ENCODE assay signal across 30 cellular contexts in genomic region chr2:171728989-171729951, GRCh38.
"Had no signal": no experiment of that assay in that cellular context is flagged by ENCODE, and none has a peak within 500 bp of the region (broad histone marks: within the 10 kb centered on the region; RNA-seq: fewer than 3 reads in every experiment).

No MANE protein-coding gene starts in this region.

- H3K4me3 ChIP-seq: breast epithelium, left lung, lung, mucosa of descending colon, pancreas, prostate gland, sigmoid colon, smooth muscle cell, stomach, thyroid gland, upper lobe of left lung had no signal

- H3K27me3 Mint-ChIP-seq: activated CD4-positive, alpha-beta T cell treated with anti-CD3 and anti-CD28 coated beads for 36 hours; stimulated activated memory B cell treated with anti-CD40 and anti-IgM and Interleukin-4, amounts not matched to agents 10 μg/mL and 1 μg/mL and 100 μg/mL, for 72 hours had no signal

- H3K4me1 Mint-ChIP-seq: activated CD4-positive, alpha-beta T cell treated with anti-CD3 and anti-CD28 coated beads for 36 hours; nephron; stimulated activated memory B cell treated with anti-CD40 and anti-IgM and Interleukin-4, amounts not matched to agents 10 μg/mL and 1 μg/mL and 100 μg/mL, for 72 hours had no signal

- DNase-seq: activated CD4-positive, alpha-beta T cell treated with anti-CD3 and anti-CD28 coated beads for 36 hours; activated CD4-positive, alpha-beta T cell treated with anti-CD3 and anti-CD28 coated beads, Interleukin-2, amount 50 U/mL, for 4 hours; activated CD4-positive, CD25-positive, alpha-beta regulatory T cell; activated gamma-delta T cell treated with Interleukin-2 at 50 U/mL for 16 hours; activated naive CD4-positive, alpha-beta T cell treated with anti-CD3 and anti-CD28 coated beads, Interleukin-2, amount 50 U/mL, for 16 hours; activated T-cell treated with anti-CD3 and anti-CD28 coated beads for 4 hours; central memory CD4-positive, alpha-beta T cell; head of caudate nucleus; kidney glomerular epithelial cell; left lung; mucosa of descending colon; pancreas; retina; sigmoid colon; stimulated activated CD4-positive, alpha-beta T cell treated with anti-CD3 and anti-CD28 coated beads, Interleukin-1b, Interleukin-23, amount 100 ng/mL, for 48 hours; stimulated activated CD4-positive, alpha-beta T cell treated with anti-CD3 and anti-CD28 coated beads, Interleukin-4, amount 100 ng/mL, for 4 hours; stimulated activated CD8-positive, alpha-beta memory T cell treated with anti-CD3 and anti-CD28 coated beads, Interleukin-4, amount 100 ng/mL, for 48 hours; stomach; SW 1271; T-helper 2 cell; thyroid gland; upper lobe of left lung had no signal

- H3K9me3 Mint-ChIP-seq: activated T-helper 1 cell treated with anti-CD3 and anti-CD28 coated beads, Interleukin-12 subunit alpha, Interleukin-12 subunit beta, Interleukin-2, Interleukin-4 antibody, amounts not matched to agents 30 ng/mL and 10 ng/mL and 1 ng/mL, durations not matched to agents 14 hours and 24 hours and 36 hours; nephron; stimulated activated memory B cell treated with anti-CD40 and anti-IgM and Interleukin-4, amounts not matched to agents 10 μg/mL and 1 μg/mL and 100 μg/mL, for 72 hours had no signal

- H3K4me1 ChIP-seq: breast epithelium, left lung, pancreas, prostate gland, sigmoid colon, thyroid gland, upper lobe of left lung had no signal

- FAIRE-seq: endothelial cell of umbilical vein had no signal

- H3K9me3 ChIP-seq: breast epithelium, left lung, mucosa of descending colon, pancreas, prostate gland, sigmoid colon, stomach, thyroid gland, upper lobe of left lung had no signal

- H3K27ac ChIP-seq: breast epithelium, left lung, pancreas, prostate gland, sigmoid colon, stomach, thyroid gland, upper lobe of left lung had no signal

- H3K4me3 Mint-ChIP-seq: activated CD4-positive, alpha-beta T cell treated with anti-CD3 and anti-CD28 coated beads for 36 hours; activated T-helper 1 cell treated with anti-CD3 and anti-CD28 coated beads, Interleukin-12 subunit alpha, Interleukin-12 subunit beta, Interleukin-2, Interleukin-4 antibody, amounts not matched to agents 30 ng/mL and 10 ng/mL and 1 ng/mL, durations not matched to agents 14 hours and 24 hours and 36 hours; nephron; stimulated activated memory B cell treated with anti-CD40 and anti-IgM and Interleukin-4, amounts not matched to agents 10 μg/mL and 1 μg/mL and 100 μg/mL, for 72 hours had no signal

- H3K4me2 ChIP-seq: smooth muscle cell had no signal

- ATAC-seq: activated CD4-positive, alpha-beta T cell treated with anti-CD3 and anti-CD28 coated beads for 36 hours; mucosa of descending colon; pancreas; stimulated activated memory B cell treated with anti-CD40 and anti-IgM and Interleukin-4, amounts not matched to agents 10 μg/mL and 1 μg/mL and 100 μg/mL, for 72 hours had no signal

- H3K27ac Mint-ChIP-seq: activated CD4-positive, alpha-beta T cell treated with anti-CD3 and anti-CD28 coated beads for 36 hours; activated T-helper 1 cell treated with anti-CD3 and anti-CD28 coated beads, Interleukin-12 subunit alpha, Interleukin-12 subunit beta, Interleukin-2, Interleukin-4 antibody, amounts not matched to agents 30 ng/mL and 10 ng/mL and 1 ng/mL, durations not matched to agents 14 hours and 24 hours and 36 hours; nephron; stimulated activated memory B cell treated with anti-CD40 and anti-IgM and Interleukin-4, amounts not matched to agents 10 μg/mL and 1 μg/mL and 100 μg/mL, for 72 hours had no signal

- H3K27me3 ChIP-seq: breast epithelium, left lung, pancreas, sigmoid colon, stomach, thyroid gland, upper lobe of left lung had no signal
